18 cellular contexts compared by ENCODE assay signal in genomic region chr3:125240496-125240895, GRCh38. TPM values are rescaled to one million over a fixed set of nuclear protein-coding genes. Genes with fewer than 3 reads are reported as not detected.
A peak's percentile ranks its signal among the peaks of the same experiment; 100 is the strongest.
DNase-seq lines count a peak whose midpoint lies in the region; ATAC-seq and TF ChIP-seq lines count a peak whose summit lies in the region.
"Had no signal": no experiment of that assay in that cellular context is flagged by ENCODE, and none has a peak within 500 bp of the region (broad histone marks: within the 10 kb centered on the region; RNA-seq: fewer than 3 reads in every experiment).

No MANE protein-coding gene starts in this region.

- H3K4me1 ChIP-seq in fibroblast of lung (ENCODE audit: control insufficient read depth, extremely low read depth, insufficient read depth, low read length): peaks cover 3% of the 10 kb centered on the region
- H3K4me1 ChIP-seq: BLaER1, esophagus squamous epithelium, left ventricle myocardium inferior, parathyroid adenoma, SJCRH30, tibial nerve had no signal

- H2AFZ ChIP-seq in fibroblast of lung (ENCODE audit: low read length): no peak overlapping the region
- H2AFZ ChIP-seq: parathyroid adenoma had no signal

- H3K4me3 Mint-ChIP-seq in natural killer cell: peak overlapping the region; percentile 41
- H3K4me3 Mint-ChIP-seq: IgD-negative memory B cell, naive B cell had no signal

- TF ChIP-seq CTCF in fibroblast of lung (conservative IDR thresholded peaks at IDR 0.05 in 1 of 2, IDR thresholded peaks at IDR 0.05 in 1 of 2; ENCODE audit: low read depth in 1 of 2, low read length in 2 of 2): no peak
- TF ChIP-seq CTCF in natural killer cell (IDR thresholded peaks at IDR 0.05): no peak

- H3K9me3 Mint-ChIP-seq in natural killer cell: no peaks in the 10 kb centered on the region

- H4K20me1 ChIP-seq in fibroblast of lung (ENCODE audit: control insufficient read depth, extremely low read depth, insufficient read depth, low read length): no peaks in the 10 kb centered on the region
- H4K20me1 ChIP-seq: BLaER1 had no signal

- H3K27me3 ChIP-seq in fibroblast of lung (ENCODE audit: control insufficient read depth, insufficient read depth, low read length): no peaks in the 10 kb centered on the region
- H3K27me3 ChIP-seq: BLaER1, dorsolateral prefrontal cortex, esophagus squamous epithelium, SJCRH30, tibial nerve had no signal

- H3K4me2 ChIP-seq in fibroblast of lung (ENCODE audit: extremely low read depth, insufficient read depth, low read length): no peak overlapping the region
- H3K4me2 ChIP-seq: BLaER1 had no signal

- H3K9me3 ChIP-seq in fibroblast of lung (ENCODE audit: control insufficient read depth, insufficient read depth, low read depth, low read length): no peaks in the 10 kb centered on the region
- H3K9me3 ChIP-seq: esophagus squamous epithelium, left ventricle myocardium inferior, SJCRH30, tibial nerve had no signal

- H3K36me3 Mint-ChIP-seq in natural killer cell: no peaks in the 10 kb centered on the region

- no peak overlapping the region for H3K27ac ChIP-seq in fibroblast of lung (ENCODE audit: insufficient read depth, low read length)
- H3K27ac ChIP-seq: BLaER1, dorsolateral prefrontal cortex, esophagus squamous epithelium, left ventricle myocardium inferior, parathyroid adenoma, SJCRH30, tibial nerve had no signal

- H3K79me2 ChIP-seq in fibroblast of lung (ENCODE audit: control insufficient read depth, insufficient read depth, low read length): no peaks in the 10 kb centered on the region
- H3K79me2 ChIP-seq: parathyroid adenoma had no signal

- H3K27me3 Mint-ChIP-seq in natural killer cell (ENCODE audit: low read depth in 2 of 2): no peaks in the 10 kb centered on the region
- H3K27me3 Mint-ChIP-seq: IgD-negative memory B cell, naive B cell had no signal

- H3K36me3 ChIP-seq in fibroblast of lung (ENCODE audit: control insufficient read depth, insufficient read depth, low read length): no peaks in the 10 kb centered on the region
- H3K36me3 ChIP-seq: esophagus squamous epithelium, left ventricle myocardium inferior had no signal

- intact Hi-C loops in natural killer cell (cut with micrococcal nuclease): no loop called here

- peaks cover 38 to 46% of the 10 kb centered on the region in 2 donors for H3K4me1 Mint-ChIP-seq in natural killer cell

- H3K27ac Mint-ChIP-seq in natural killer cell: peak overlapping the region; percentile 14 to 33
- H3K27ac Mint-ChIP-seq: IgD-negative memory B cell had no signal

- H3K4me3 ChIP-seq in fibroblast of lung (replicated peaks in 1 of 4; ENCODE audit: control extremely low read depth in 1 of 4, insufficient read depth in 1 of 4, low read depth in 3 of 4, low read length in 4 of 4): no peak overlapping the region
- H3K4me3 ChIP-seq: BLaER1, dorsolateral prefrontal cortex, esophagus squamous epithelium, left ventricle myocardium inferior, SJCRH30, tibial nerve had no signal

- ATAC-seq in natural killer cell (peak; percentile 41 to 62 (median 52)), GM18517 (IDR thresholded peaks at IDR 0.05; ENCODE audit: unreplicated experiment) (no peak)

- no peak overlapping the region for H3K9ac ChIP-seq in fibroblast of lung (ENCODE audit: insufficient read depth, low read length)
- H3K9ac ChIP-seq: BLaER1, parathyroid adenoma had no signal

- peak; percentile 31 for DNase-seq in HCEC 1CT
- peak; percentile 9 for DNase-seq in RPMI7951 (ENCODE audit: low read depth)
- peak; percentile 21 to 52 for DNase-seq in fibroblast of lung (ENCODE audit: low read depth in 2 of 2)
- DNase-seq in natural killer cell: no peak
- no peak for DNase-seq in NCI-H1092 (lab: John Stamatoyannopoulos, UW)
- DNase-seq in amygdala (lab: John Stamatoyannopoulos, UW): no peak
- DNase-seq: dorsolateral prefrontal cortex, esophagus squamous epithelium, left ventricle myocardium inferior, naive B cell, NCI-H1436, NCI-H2227 treated with DMSO at 0.1 percent for 48 hours, SJCRH30 had no signal

RNA-seq across cellular contexts. Expression of gene SLC12A8, which starts 27.9 kb away (rescaled TPM):
- total RNA-seq in RPMI7951 (2014; rRNA removed; shearing (Covaris generic)): 22.5 and 26.6 TPM in 2 replicates
- total RNA-seq in fibroblast of lung (9.8 and 19.5 TPM in 2 replicates), natural killer cell (1 to 10 TPM in 1 of 3 donors, under 1 TPM in 2; 0.25 to 1.4 (median 0.61) TPM)
- 7.6 and 15.1 TPM in 2 replicates for polyA plus RNA-seq in fibroblast of lung
- polyA plus RNA-seq in fibroblast of lung (2012): 5.7 and 10.8 TPM in 2 replicates
- polyA minus RNA-seq in fibroblast of lung (ENCODE audit: low replicate concordance): 20.3 and 22.0 TPM in 2 replicates
- total RNA-seq: left ventricle myocardium inferior had no signal
- polyA plus RNA-seq: IgD-negative memory B cell had no signal

Comparison
In these comparisons a context has a peak if more than half of its experiments do, and no peak if none do; other contexts are left out.
1. DNase-seq: peak in HCEC 1CT (single experiment), RPMI7951 (single experiment) and fibroblast of lung (2 of 2); none in natural killer cell (single experiment), NCI-H1092 (single experiment) and amygdala (0 of 56).